23 cellular contexts compared by ENCODE assay signal in genomic region chr3:53216723-53217122, GRCh38.
"Had no signal": no experiment of that assay in that cellular context is flagged by ENCODE, and none has a peak within 500 bp of the region (broad histone marks: within the 10 kb centered on the region; RNA-seq: fewer than 3 reads in every experiment).

No MANE protein-coding gene starts in this region.

- H3K27me3 Mint-ChIP-seq: activated B cell treated with CpG ODN at 0.5 μM for 24 hours, memory B cell had no signal

- H3K36me3 Mint-ChIP-seq: natural killer cell had no signal

- H3K27me3 ChIP-seq: brain microvascular endothelial cell, esophagus muscularis mucosa, right atrium auricular region, tibial nerve, uterus had no signal

- H3K9me3 Mint-ChIP-seq: activated B cell treated with CpG ODN at 0.5 μM for 24 hours; activated T-cell treated with anti-CD3 and anti-CD28 coated beads, Interleukin-2, amount 50 U/mL, for 72 hours; central memory CD8-positive, alpha-beta T cell; memory B cell; natural killer cell had no signal

- H3K36me3 ChIP-seq: brain microvascular endothelial cell, esophagus muscularis mucosa, right atrium auricular region, tibial nerve, uterus had no signal

- H3K4me3 Mint-ChIP-seq: activated B cell treated with CpG ODN at 0.5 μM for 24 hours; activated CD8-positive, alpha-beta T cell treated with anti-CD3 and anti-CD28 coated beads, Interleukin-2, amount 10 ng/mL, durations not matched to agents 7 days and 5 days; activated T-cell treated with anti-CD3 and anti-CD28 coated beads, Interleukin-2, amount 50 U/mL, for 72 hours; central memory CD8-positive, alpha-beta T cell; memory B cell; natural killer cell had no signal

- ATAC-seq: activated CD8-positive, alpha-beta T cell treated with anti-CD3 and anti-CD28 coated beads, Interleukin-2, amount 10 ng/mL, durations not matched to agents 7 days and 5 days; activated T-cell treated with anti-CD3 and anti-CD28 coated beads, Interleukin-2, amount 50 U/mL, for 72 hours; left lobe of liver; natural killer cell had no signal

- H3K4me1 Mint-ChIP-seq: memory B cell had no signal

- H3K4me3 ChIP-seq: coronary artery, esophagus muscularis mucosa, right atrium auricular region, tibial nerve, uterus had no signal

- H3K27ac ChIP-seq: brain microvascular endothelial cell, coronary artery, esophagus muscularis mucosa, right atrium auricular region, tibial nerve, uterus had no signal

- DNase-seq: activated B cell treated with CpG ODN at 0.5 μM for 24 hours; activated CD4-positive, alpha-beta T cell treated with anti-CD3 and anti-CD28 coated beads for 48 hours; activated CD8-positive, alpha-beta memory T cell treated with anti-CD3 and anti-CD28 coated beads, Interleukin-2, amount 50 U/mL, for 48 hours; activated CD8-positive, alpha-beta T cell treated with anti-CD3 and anti-CD28 coated beads, Interleukin-2, amount 10 ng/mL, durations not matched to agents 7 days and 5 days; activated T-cell treated with anti-CD3 and anti-CD28 coated beads, Interleukin-2, amount 50 U/mL, for 72 hours; anterior cingulate cortex; brain microvascular endothelial cell; islet precursor cell; natural killer cell; occipital lobe; stimulated activated CD4-positive, alpha-beta T cell treated with anti-CD3 and anti-CD28 coated beads, Interleukin-4, amount 100 ng/mL, for 1 hour; stimulated activated naive CD4-positive, alpha-beta T cell treated with Interleukin-2 at 50 U/mL for 16 hours; substantia nigra; uterus had no signal

- FAIRE-seq: TTC549 had no signal

- H3K4me1 ChIP-seq: right atrium auricular region, uterus had no signal

- H3K27ac Mint-ChIP-seq: activated B cell treated with CpG ODN at 0.5 μM for 24 hours; activated CD8-positive, alpha-beta T cell treated with anti-CD3 and anti-CD28 coated beads, Interleukin-2, amount 10 ng/mL, durations not matched to agents 7 days and 5 days; activated T-cell treated with anti-CD3 and anti-CD28 coated beads, Interleukin-2, amount 50 U/mL, for 72 hours; memory B cell; natural killer cell; progenitor cell of endocrine pancreas had no signal

- H3K9me3 ChIP-seq: esophagus muscularis mucosa, right atrium auricular region, tibial nerve, uterus had no signal
